8 cellular contexts compared by ENCODE assay signal in the genomic region with DNA sequence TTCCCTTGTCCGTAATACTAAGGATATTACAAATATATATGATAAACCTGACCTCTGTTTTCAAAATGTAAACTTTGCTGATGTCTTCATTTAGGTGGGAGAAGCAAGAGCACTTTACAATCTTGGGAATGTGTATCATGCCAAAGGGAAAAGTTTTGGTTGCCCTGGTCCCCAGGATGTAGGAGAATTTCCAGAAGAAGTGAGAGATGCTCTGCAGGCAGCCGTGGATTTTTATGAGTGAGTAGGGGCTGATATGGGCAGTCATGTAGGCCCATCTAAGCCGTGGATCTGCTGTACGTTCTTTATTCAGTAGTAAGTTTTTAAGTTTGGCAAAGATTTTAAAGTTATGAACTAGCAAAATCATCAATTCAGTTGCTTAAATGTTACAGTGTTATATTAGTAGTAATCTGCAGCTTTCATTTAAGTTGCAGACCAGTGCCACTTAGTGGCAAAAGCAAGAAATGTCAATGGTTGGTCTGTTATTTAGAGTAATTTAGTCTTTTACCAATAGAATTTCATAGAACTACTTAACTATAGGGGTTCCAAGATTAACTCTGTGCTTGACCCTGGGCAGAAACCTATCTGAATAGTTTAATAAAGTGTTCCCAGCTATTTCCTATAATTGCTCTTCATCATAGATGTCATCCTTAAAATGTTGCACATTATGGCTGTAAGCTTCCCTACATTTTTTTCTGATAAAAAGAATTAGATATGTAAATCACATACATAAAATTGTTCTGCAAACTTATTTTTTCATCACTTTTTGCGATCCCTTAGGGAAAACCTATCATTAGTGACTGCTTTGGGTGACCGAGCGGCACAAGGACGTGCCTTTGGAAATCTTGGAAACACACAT. TPM values are rescaled to one million over a fixed set of nuclear protein-coding genes. Genes with fewer than 3 reads are reported as not detected.
DNase-seq lines count a peak whose midpoint lies in the region; ATAC-seq lines count a peak whose summit lies in the region.

No MANE protein-coding gene starts in this region.

- ATAC-seq in GM19351 (IDR thresholded peaks at IDR 0.05; ENCODE audit: unreplicated experiment) (peak; percentile 65), T-cell (replicated peaks in 1 of 4) (peak; percentile 75 to 78 (median 75)), esophagus mucosa (peak; percentile 53), GM21390 (IDR thresholded peaks at IDR 0.05; ENCODE audit: unreplicated experiment) (no peak)
- ATAC-seq in naive thymus-derived CD8-positive, alpha-beta T cell: peak; percentile 77 to 82

- CTCF ChIA-PET in T-cell (lab: Charles Lee): interaction anchor here (0.6 to 3.2 kb wide), 14 partner anchors 8 to 697 kb away, joined by 3 to 41 read pairs (median 6); partner anchors contain the start of genes PRPF38B (in 1 of the 2) and SLC25A24 (in 1 of the 2)

- H3K4me1 Mint-ChIP-seq in T-cell: no peaks in the 10 kb centered on the region
- H3K4me1 Mint-ChIP-seq in naive thymus-derived CD8-positive, alpha-beta T cell: peaks cover 0 to 3% (median under 1%) of the 10 kb centered on the region in 4 donors

- POLR2A ChIA-PET in T-cell (lab: Charles Lee): no interaction called here
- POLR2A ChIA-PET in naive thymus-derived CD8-positive, alpha-beta T cell (lab: Charles Lee): interaction anchor here (0.6 to 1.0 kb wide), 2 partner anchors 144 to 205 kb away, joined by 3 to 11 read pairs; partner anchors contain the start of genes PRPF38B and WDR47

- no peaks in the 10 kb centered on the region for H3K36me3 Mint-ChIP-seq in T-cell
- H3K36me3 Mint-ChIP-seq in naive thymus-derived CD8-positive, alpha-beta T cell: no peaks in the 10 kb centered on the region

- H3K27me3 Mint-ChIP-seq in T-cell: no peaks in the 10 kb centered on the region
- peaks cover 0 to 3% (median 0%) of the 10 kb centered on the region in 5 donors for H3K27me3 Mint-ChIP-seq in naive thymus-derived CD8-positive, alpha-beta T cell

- no peak overlapping the region for H3K27ac Mint-ChIP-seq in T-cell
- no peak overlapping the region for H3K27ac Mint-ChIP-seq in naive thymus-derived CD8-positive, alpha-beta T cell

- peak; percentile 67 for DNase-seq in DMS114 treated with DMSO at 0.1 percent for 48 hours (lab: John Stamatoyannopoulos, UW; ENCODE audit: unreplicated experiment)
- peak; percentile 41 for DNase-seq in NCI-H128 (lab: John Stamatoyannopoulos, UW; ENCODE audit: unreplicated experiment)
- DNase-seq in T-cell: peak in 19 of 34 experiments; percentile 6 to 37 (median 15)
- peak in 6 of 10 donors; percentile 24 to 64 (median 40) for DNase-seq in naive thymus-derived CD8-positive, alpha-beta T cell
- no peak for DNase-seq in stimulated activated CD4-positive, alpha-beta T cell treated with anti-CD3 and anti-CD28 coated beads, Interleukin-12 subunit alpha, Interleukin-12 subunit beta, amount 100 ng/mL, for 4 hours

- H3K9me3 Mint-ChIP-seq in T-cell: no peaks in the 10 kb centered on the region
- no peaks in the 10 kb centered on the region for H3K9me3 Mint-ChIP-seq in naive thymus-derived CD8-positive, alpha-beta T cell

- H3K4me3 Mint-ChIP-seq in T-cell: no peak overlapping the region
- H3K4me3 Mint-ChIP-seq in naive thymus-derived CD8-positive, alpha-beta T cell: no peak overlapping the region

RNA-seq across cellular contexts. Expression of gene GPSM2, which starts 21.3 kb away (rescaled TPM):
- total RNA-seq in T-cell: 1 to 10 TPM; 1.6 to 2.4 (median 2.0) TPM
- total RNA-seq in esophagus mucosa: 54.5 TPM
- 1 to 10 TPM in 1 of 2 experiments, under 1 TPM in 1; 0.88 to 2.3 TPM for total RNA-seq in naive thymus-derived CD8-positive, alpha-beta T cell
- under 1 TPM; 0.33 to 0.59 (median 0.58) TPM for polyA plus RNA-seq in naive thymus-derived CD8-positive, alpha-beta T cell

RNA-seq across cellular contexts. Expression of gene AKNAD1, which starts 41.2 kb away (rescaled TPM):
- total RNA-seq in T-cell (not detected), esophagus mucosa (1.00 TPM)
- not detected for total RNA-seq in naive thymus-derived CD8-positive, alpha-beta T cell
- polyA plus RNA-seq in naive thymus-derived CD8-positive, alpha-beta T cell: not detected

Comparison
In these comparisons a context has a peak if more than half of its experiments do, and no peak if none do; other contexts are left out.
1. RNA of gene GPSM2, which starts 21.3 kb away (total RNA-seq): 54.5 TPM in esophagus mucosa (single experiment); 0.88 to 2.3 TPM in naive thymus-derived CD8-positive, alpha-beta T cell and 1.6 to 2.4 TPM in T-cell; every median in the first group is over 10 times any median in the second.